ENCODE assay signal across 8 cellular contexts in genomic region chr15:72312605-72313447, GRCh38. TPM values are rescaled to one million over a fixed set of nuclear protein-coding genes. Genes with fewer than 3 reads are reported as not detected.
DNase-seq lines count a peak whose midpoint lies in the region; ATAC-seq and TF ChIP-seq lines count a peak whose summit lies in the region.

No MANE protein-coding gene starts in this region.

- TF ChIP-seq CTCF in HFF-Myc (IDR thresholded peaks at IDR 0.05; ENCODE audit: low read depth, low read length, missing control alignments) (peak; percentile 80), WTC11 (IDR thresholded peaks at IDR 0.05) (peak; percentile 73)

- H3K36me3 Mint-ChIP-seq in WTC11 = no peaks in the 10 kb centered on the region
- H3K36me3 Mint-ChIP-seq in central memory CD8-positive, alpha-beta T cell (ENCODE audit: insufficient read depth) = peaks cover 5% of the 10 kb centered on the region

- peak; percentile 98 for ATAC-seq in WTC11
- ATAC-seq in central memory CD8-positive, alpha-beta T cell (replicated peaks; ENCODE audit: extremely low read depth, poor library complexity, severe bottlenecking) = peak; percentile 58
- no peak for ATAC-seq in GM21825 (IDR thresholded peaks at IDR 0.05; ENCODE audit: unreplicated experiment)

- H3K4me3 Mint-ChIP-seq in WTC11 = no peak overlapping the region
- no peak overlapping the region for H3K4me3 Mint-ChIP-seq in central memory CD8-positive, alpha-beta T cell

- DNase-seq in DMS153 (lab: John Stamatoyannopoulos, UW) (peak; percentile 1), HFF-Myc (ENCODE audit: extremely low read depth, low read depth) (peak; percentile 30), NCI-H226 (peak; percentile 56), WTC11 (ENCODE audit: low spot score) (peak; percentile 80), left kidney (ENCODE audit: low read depth, low spot score) (peak; percentile 87)
- DNase-seq in central memory CD8-positive, alpha-beta T cell (ENCODE audit: low spot score in 2 of 2) = peak; percentile 28 to 46
- peak; percentile 5 to 38 (median 18) for DNase-seq in stimulated activated CD4-positive, alpha-beta T cell treated with anti-CD3 and anti-CD28 coated beads, TNF-alpha, amount 100 ng/mL, for 1 hour (ENCODE audit: low read depth in 3 of 3, low spot score in 1 of 3)

- no peak overlapping the region for H3K4me3 ChIP-seq in HFF-Myc (replicated peaks; ENCODE audit: low read depth, low read length)

- CTCF ChIA-PET in WTC11 (lab: Charles Lee) = interaction anchor here (0.6 to 2.0 kb wide), 18 partner anchors 9 to 1104 kb away, joined by 3 to 8 read pairs (median 4); no protein-coding TSS in a partner anchor

- no peak overlapping the region for H3K27ac Mint-ChIP-seq in WTC11
- no peak overlapping the region for H3K27ac Mint-ChIP-seq in central memory CD8-positive, alpha-beta T cell (ENCODE audit: low read depth)

- POLR2A ChIA-PET in WTC11 (lab: Charles Lee) = interaction anchor here (0.5 kb wide), 1 partner anchor 962 kb away, joined by 3 read pairs; no protein-coding TSS in a partner anchor

- H3K27me3 Mint-ChIP-seq in WTC11 (ENCODE audit: low read depth) = peaks cover 55% of the 10 kb centered on the region
- H3K27me3 Mint-ChIP-seq in central memory CD8-positive, alpha-beta T cell = no peaks in the 10 kb centered on the region

- H3K9me3 Mint-ChIP-seq in WTC11 = no peaks in the 10 kb centered on the region
- no peaks in the 10 kb centered on the region for H3K9me3 Mint-ChIP-seq in central memory CD8-positive, alpha-beta T cell

- H3K4me1 Mint-ChIP-seq in WTC11 = no peaks in the 10 kb centered on the region
- H3K4me1 Mint-ChIP-seq in central memory CD8-positive, alpha-beta T cell = no peaks in the 10 kb centered on the region

TF ChIP-seq in WTC11, 78 proteins besides CTCF, POLR2A, EP300 and RAD21:
- TF ChIP-seq EMX1 (CRISPR knock-in tag; IDR thresholded peaks at IDR 0.05) = no peak
- TF ChIP-seq STAT6 (CRISPR knock-in tag; conservative IDR thresholded peaks at IDR 0.05; ENCODE audit: low read depth) = no peak

RNA-seq across cellular contexts. Expression of gene CELF6, which starts 7.1 kb away (rescaled TPM):
- total RNA-seq in WTC11 (2021) = not detected in 3 replicates

RNA-seq across cellular contexts. Expression of gene PARP6, which starts 40.5 kb away (rescaled TPM):
- 40.8 to 42.1 TPM (median 41.9 TPM) in 3 replicates for total RNA-seq in WTC11 (2021)

Comparison
In these comparisons a context has a peak if more than half of its experiments do, and no peak if none do; other contexts are left out.
1. DNase-seq: peak in every context shown above with its lines; median percentile 87 in left kidney; 80 in WTC11; 56 in NCI-H226; 37 in central memory CD8-positive, alpha-beta T cell; 30 in HFF-Myc; 18 in stimulated activated CD4-positive, alpha-beta T cell treated with anti-CD3 and anti-CD28 coated beads, TNF-alpha, amount 100 ng/mL, for 1 hour; 1 in DMS153.